ENCODE assay signal across 15 cellular contexts in the genomic region with DNA sequence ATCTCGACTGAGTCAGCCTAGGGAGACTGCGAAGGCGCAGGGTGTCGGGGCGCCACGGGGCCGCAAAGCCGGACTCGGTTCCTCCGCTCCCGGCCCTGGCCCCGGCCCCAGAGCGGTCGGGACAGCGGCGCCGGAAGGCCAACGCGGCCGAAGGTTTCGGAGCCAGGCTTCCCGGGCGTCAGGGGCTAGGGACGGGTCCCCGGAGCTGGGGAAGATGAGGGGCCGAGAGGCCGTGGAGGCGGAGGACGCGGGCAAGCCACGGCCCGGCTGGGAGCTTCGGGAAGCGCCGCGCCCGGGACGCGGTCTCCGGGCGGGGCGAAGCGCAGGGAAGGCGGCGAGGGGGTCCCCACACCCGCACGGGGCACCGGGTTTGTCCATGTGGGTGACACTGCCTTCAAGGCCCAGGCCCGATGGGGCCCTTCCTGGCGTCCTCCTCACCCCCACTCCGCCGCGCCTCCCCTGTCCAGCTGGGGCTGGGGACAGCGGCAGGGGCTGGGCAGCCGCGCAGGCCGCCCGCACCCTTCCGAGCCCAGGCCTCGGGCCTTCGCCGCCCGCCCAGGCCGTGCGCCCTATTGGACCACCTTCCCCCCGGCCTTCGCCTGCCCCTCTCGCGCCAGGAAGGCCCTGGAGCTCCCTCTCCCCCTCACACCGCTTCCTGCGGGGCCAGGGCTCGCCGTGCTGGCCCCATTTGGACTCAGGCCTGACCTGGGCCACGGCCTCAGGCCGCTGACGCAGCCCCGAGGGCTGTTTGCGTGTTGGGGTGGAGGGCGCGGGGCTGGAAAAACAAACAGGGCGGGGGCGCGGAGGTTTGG. TPM values are rescaled to one million over a fixed set of nuclear protein-coding genes. Genes with fewer than 3 reads are reported as not detected.
DNase-seq lines count a peak whose midpoint lies in the region; ATAC-seq, FAIRE-seq and TF ChIP-seq lines count a peak whose summit lies in the region.
"Had no signal": no experiment of that assay in that cellular context is flagged by ENCODE, and none has a peak within 500 bp of the region (broad histone marks: within the 10 kb centered on the region; RNA-seq: fewer than 3 reads in every experiment).

No MANE protein-coding gene starts in this region.

- no peak for TF ChIP-seq EP300 in esophagus muscularis mucosa (IDR thresholded peaks at IDR 0.05)

- TF ChIP-seq CTCF in esophagus muscularis mucosa (IDR thresholded peaks at IDR 0.05) = no peak
- TF ChIP-seq CTCF in pancreas (IDR thresholded peaks at IDR 0.05) = no peak
- no peak for TF ChIP-seq CTCF in vagina (IDR thresholded peaks at IDR 0.05)

- H3K27ac ChIP-seq in esophagus muscularis mucosa (replicated peaks in 1 of 4) (no peak overlapping the region), pancreas (no peak overlapping the region), vagina (no peak overlapping the region)
- H3K27ac ChIP-seq: RWPE1 had no signal

- H3K36me3 ChIP-seq in esophagus muscularis mucosa (no peaks in the 10 kb centered on the region), pancreas (no peaks in the 10 kb centered on the region), vagina (no peaks in the 10 kb centered on the region)

- TF ChIP-seq POLR2A in esophagus muscularis mucosa (IDR thresholded peaks at IDR 0.05; ENCODE audit: low read depth) (no peak), vagina (IDR thresholded peaks at IDR 0.05) (no peak)

- WGBS in esophagus muscularis mucosa = 12% methylated on average over 42 of the region's 83 CpGs
- 4 to 5% methylated on average over 55 to 83 of the region's 83 CpGs for WGBS in pancreas, 2 donors

- no peak for FAIRE-seq in pancreas (lab: Jason Lieb, UNC)
- FAIRE-seq: GM12891 had no signal

- H3K27me3 ChIP-seq in esophagus muscularis mucosa (peaks cover 2 to 100% (median 59%) of the 10 kb centered on the region in 4 donors), pancreas (peaks cover 0 to 46% (median 15%) of the 10 kb centered on the region in 4 donors), vagina (peaks cover 25% of the 10 kb centered on the region)

- H3K4me3 ChIP-seq in esophagus muscularis mucosa (peak overlapping the region; percentile 37 to 50 (median 42)), pancreas (peak overlapping the region in 3 of 4 donors; percentile 10 to 37 (median 25)), vagina (peak overlapping the region; percentile 3 to 18)

- intact Hi-C loops in cardiac septum (cut with DNase I) (no loop called here), left ventricle myocardium superior (cut with micrococcal nuclease) (no loop called here), esophagus muscularis mucosa (cut with DNase I) (no loop called here), pancreas (cut with DNase I) (no loop called here), vagina (cut with DNase I) (no loop called here)

- H3K4me1 ChIP-seq in esophagus muscularis mucosa (peaks cover 14 to 43% (median 35%) of the 10 kb centered on the region in 4 donors), pancreas (peaks cover 0 to 6% (median 0%) of the 10 kb centered on the region in 3 donors), vagina (peaks cover 17% of the 10 kb centered on the region)

- ATAC-seq in left ventricle myocardium superior = no peak
- peak; percentile 21 to 59 (median 52) for ATAC-seq in pancreas
- no peak for ATAC-seq in HG02571 (IDR thresholded peaks at IDR 0.05; ENCODE audit: unreplicated experiment)
- no peak for ATAC-seq in HG02759 (IDR thresholded peaks at IDR 0.05; ENCODE audit: unreplicated experiment)

- H3K9me3 ChIP-seq in esophagus muscularis mucosa (no peaks in the 10 kb centered on the region), pancreas (no peaks in the 10 kb centered on the region), vagina (no peaks in the 10 kb centered on the region)

- DNase-seq in cardiac septum (ENCODE audit: low spot score) = peak; percentile 66
- DNase-seq in left ventricle myocardium superior = no peak
- DNase-seq in esophagus muscularis mucosa (ENCODE audit: extremely low spot score) = no peak
- no peak for DNase-seq in pancreas
- DNase-seq in vagina (ENCODE audit: extremely low spot score in 2 of 2) = no peak
- DNase-seq in activated gamma-delta T cell (lab: John Stamatoyannopoulos, UW) = no peak
- DNase-seq: activated T-cell treated with anti-CD3 and anti-CD28 coated beads for 4 hours; DMS153; MM.1S; NCI-H446 treated with DMSO at 0.1 percent for 48 hours; stimulated activated CD4-positive, alpha-beta T cell treated with anti-CD3 and anti-CD28 coated beads, Interleukin-4, amount 100 ng/mL, for 1 hour had no signal

RNA-seq across cellular contexts. Expression of gene SIX3, which starts 12.6 kb away (rescaled TPM):
- not detected for total RNA-seq in cardiac septum
- total RNA-seq in left ventricle myocardium superior = not detected
- under 1 TPM; 0.11 to 0.42 (median 0.18) TPM for total RNA-seq in esophagus muscularis mucosa
- under 1 TPM; 0.19 to 0.72 (median 0.25) TPM for total RNA-seq in pancreas
- polyA plus RNA-seq in pancreas = 1 to 10 TPM; 1.4 to 1.7 TPM
- total RNA-seq in vagina = not detected

Comparison
In these comparisons a context has a peak if more than half of its experiments do, and no peak if none do; other contexts are left out.
1. ATAC-seq: peak in pancreas (4 of 4); none in left ventricle myocardium superior (single experiment), HG02571 (single experiment) and HG02759 (single experiment).
2. Peak in every context shown above with its lines, with median percentiles within 50 percentile points of each other: H3K4me3 ChIP-seq.